Comparison of ENCODE assay signal across 2 cellular contexts in genomic region chr19:11089254-11090013, GRCh38.
A peak's percentile ranks its signal among the peaks of the same experiment; 100 is the strongest.
TF ChIP-seq lines count a peak whose summit lies in the region.

LDLR (plus strand) TSS chr19:11089463; CDS start chr19:11089549, 86 bp downstream.

TF ChIP-seq in IMR-90, 13 proteins besides CTCF, POLR2A, EP300 and RAD21:
- 0 out of 2 replicates have a peak, but pooled peaks have one; percentile 2 for TF ChIP-seq BHLHE40 (IDR thresholded peaks at IDR 0.05; ENCODE audit: low read depth, low read length)
- no peak for TF ChIP-seq FOS (IDR thresholded peaks at IDR 0.05; ENCODE audit: low read depth, low read length)
- peak; percentile 67 for TF ChIP-seq CEBPB (IDR thresholded peaks at IDR 0.05; ENCODE audit: low read depth, low read length)
- no peak for TF ChIP-seq SMC3 (IDR thresholded peaks at IDR 0.05; ENCODE audit: low read depth, low read length)
- TF ChIP-seq MXI1 (IDR thresholded peaks at IDR 0.05; ENCODE audit: borderline replicate concordance, low read depth, low read length) = 0 out of 2 replicates have a peak, but pooled peaks have one; percentile 25
- peak; percentile 27; the same call in 1 of the 2 replicates for TF ChIP-seq MAZ (IDR thresholded peaks at IDR 0.05; ENCODE audit: borderline replicate concordance, low read depth, low read length)
TF ChIP-seq in IMR-90: peak in this region for 4.

TF ChIP-seq in endothelial cell of umbilical vein, 7 proteins besides CTCF, POLR2A, EP300 and RAD21:
- TF ChIP-seq MAX (IDR thresholded peaks at IDR 0.05; ENCODE audit: insufficient read depth, insufficient read length) (peak; percentile 50), FOS (IDR thresholded peaks at IDR 0.05; ENCODE audit: borderline replicate concordance, insufficient read depth, low read length) (no peak), EZH2 (IDR thresholded peaks at IDR 0.05; ENCODE audit: borderline replicate concordance, low read depth, low read length, severe bottlenecking) (no peak), POLR2AphosphoS5 (IDR thresholded peaks at IDR 0.05; ENCODE audit: insufficient read depth, low read depth, low read length) (peak; percentile 90), GATA2 (IDR thresholded peaks at IDR 0.05; ENCODE audit: insufficient read depth, insufficient read length, low read depth, low read length) (no peak), MYC (IDR thresholded peaks at IDR 0.05; ENCODE audit: low read depth, low read length) (no peak), JUN (IDR thresholded peaks at IDR 0.05; ENCODE audit: borderline replicate concordance, insufficient read depth, insufficient read length, low read depth) (no peak)
